1 cellular context compared by ENCODE assay signal in the genomic region with DNA sequence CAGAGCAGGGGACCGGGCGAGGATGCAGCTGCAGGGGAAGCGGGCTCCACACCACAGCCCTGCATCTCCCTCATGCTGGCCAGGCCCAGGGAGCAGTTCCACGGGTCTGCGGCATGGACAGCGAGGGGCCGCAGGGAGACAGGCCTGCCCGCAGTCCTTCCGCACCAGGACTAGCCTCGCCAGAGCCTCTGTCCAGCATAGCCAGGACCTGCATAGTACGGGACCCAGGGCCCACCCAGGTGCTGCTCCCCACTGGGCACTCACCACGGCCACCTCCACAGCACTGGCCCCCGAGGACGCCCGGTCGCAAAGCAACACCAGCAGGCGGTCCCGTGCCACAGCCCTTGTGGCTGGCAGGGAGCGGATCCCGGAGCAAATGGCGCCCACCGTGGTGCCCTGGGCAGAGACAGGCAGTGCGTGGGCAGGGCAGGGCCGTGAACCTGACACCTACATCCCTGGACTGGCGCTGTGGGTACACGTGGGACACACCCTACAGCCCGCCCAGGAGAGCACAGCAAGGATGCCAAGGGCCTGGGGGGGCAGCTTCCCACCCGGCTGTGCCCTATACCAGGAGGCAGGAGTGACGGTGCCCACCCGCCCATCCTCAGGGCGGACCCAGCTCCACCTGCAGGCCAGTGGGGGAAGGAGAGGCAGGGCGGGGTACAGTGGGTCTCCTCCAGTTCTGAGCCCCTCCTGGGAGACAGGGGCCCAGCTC.
TF ChIP-seq lines count a peak whose summit lies in the region.

No MANE protein-coding gene starts in this region.

TF ChIP-seq in GM12891, 5 proteins besides CTCF, POLR2A, EP300 and RAD21:
- no peak for TF ChIP-seq POU2F2 (IDR thresholded peaks at IDR 0.05; ENCODE audit: low read depth, low read length)
